In the genomic region with DNA sequence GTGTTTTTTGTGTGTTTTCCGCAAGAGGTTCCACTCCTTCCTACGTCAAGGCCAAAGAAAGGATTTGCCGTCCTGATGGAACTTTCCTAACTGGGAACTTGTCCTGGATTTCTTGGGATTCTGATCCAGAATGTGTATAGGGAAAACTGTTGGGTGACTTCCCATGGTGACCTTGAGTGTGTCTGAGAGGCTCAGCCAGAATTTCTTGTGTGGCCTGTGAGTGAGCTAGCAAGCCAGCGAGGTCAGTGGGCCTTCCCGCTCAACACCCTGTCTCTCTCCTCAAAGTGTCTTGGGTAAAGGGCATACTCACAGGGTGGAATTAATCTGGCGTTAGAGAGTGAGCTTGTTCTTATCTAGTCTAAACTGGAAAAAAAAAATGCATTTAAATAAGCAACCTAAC, we compare ENCODE assay signal across 15 cellular contexts. TPM values are rescaled to one million over a fixed set of nuclear protein-coding genes. Genes with fewer than 3 reads are reported as not detected.
DNase-seq lines count a peak whose midpoint lies in the region; ATAC-seq, FAIRE-seq and TF ChIP-seq lines count a peak whose summit lies in the region.
"Had no signal": no experiment of that assay in that cellular context is flagged by ENCODE, and none has a peak within 500 bp of the region (broad histone marks: within the 10 kb centered on the region; RNA-seq: fewer than 3 reads in every experiment).

No MANE protein-coding gene starts in this region.

- peak; percentile 63 for ATAC-seq in body of pancreas
- ATAC-seq in left ventricle myocardium superior: peak; percentile 71
- ATAC-seq in pancreas: peak; percentile 66 to 85 (median 75)
- ATAC-seq: foreskin keratinocyte had no signal

- H3K27me3 ChIP-seq in body of pancreas (no peaks in the 10 kb centered on the region), pancreas (no peaks in the 10 kb centered on the region)
- H3K27me3 ChIP-seq: foreskin keratinocyte had no signal

- TF ChIP-seq POLR2A in body of pancreas (IDR thresholded peaks at IDR 0.05): no peak

- H3K27ac ChIP-seq in body of pancreas: peak overlapping the region in 3 of 4 donors; percentile 48 to 53 (median 49)
- H3K27ac ChIP-seq in pancreas: peak overlapping the region in 3 of 4 donors; percentile 29 to 52 (median 42)
- peak overlapping the region; percentile 53 for H3K27ac ChIP-seq in urinary bladder (ENCODE audit: low read depth)
- H3K27ac ChIP-seq: foreskin keratinocyte had no signal

- in situ Hi-C loops in GM13977 (cut with MboI; ENCODE audit: low pct_unique_long_range_greater_than_20kb, low sequenced_read_pairs, unreplicated experiment): no loop called here

- peak; percentile 33 to 57 (median 48) for DNase-seq in body of pancreas
- no peak for DNase-seq in left ventricle myocardium superior
- peak in 2 of 6 donors; percentile 31 to 51 for DNase-seq in pancreas
- no peak for DNase-seq in frontal cortex (ENCODE audit: low spot score in 2 of 2)
- no peak for DNase-seq in SHP77 (lab: John Stamatoyannopoulos, UW)
- no peak for DNase-seq in GM13977 (ENCODE audit: low spot score)
- no peak for DNase-seq in NCI-H345 (lab: John Stamatoyannopoulos, UW)
- DNase-seq: activated CD4-positive, alpha-beta T cell treated with anti-CD3 and anti-CD28 coated beads, Interleukin-2, amount 50 U/mL, for 4 hours; activated gamma-delta T cell treated with Interleukin-2 at 50 U/mL for 16 hours; NCI-H2171 treated with DMSO at 0.1 percent for 48 hours; substantia nigra had no signal

- intact Hi-C loops in body of pancreas (cut with DNase I) (no loop called here), left ventricle myocardium superior (cut with micrococcal nuclease) (no loop called here), pancreas (cut with DNase I) (no loop called here)

- FAIRE-seq in pancreas (lab: Jason Lieb, UNC) (no peak), frontal cortex (lab: Jason Lieb, UNC) (no peak)
- FAIRE-seq: colon had no signal

- no peak overlapping the region for H3K4me3 ChIP-seq in body of pancreas
- no peak overlapping the region for H3K4me3 ChIP-seq in pancreas
- H3K4me3 ChIP-seq in urinary bladder (ENCODE audit: low read depth, low read length): no peak overlapping the region
- H3K4me3 ChIP-seq: lung had no signal

- H3K9me3 ChIP-seq in body of pancreas: no peaks in the 10 kb centered on the region
- no peaks in the 10 kb centered on the region for H3K9me3 ChIP-seq in pancreas

- TF ChIP-seq CTCF in body of pancreas (IDR thresholded peaks at IDR 0.05): no peak
- TF ChIP-seq CTCF in pancreas (IDR thresholded peaks at IDR 0.05): no peak
- TF ChIP-seq CTCF in GM13977 (IDR thresholded peaks at IDR 0.05; ENCODE audit: extremely low read depth, insufficient read depth, missing control alignments): no peak

- 34 to 40% methylated on average over 6 of the region's 6 CpGs for WGBS in body of pancreas, 2 donors
- whole genome bisulfite sequencing in pancreas, 2 donors: 24 to 29% methylated on average over 6 of the region's 6 CpGs
- WGBS in urinary bladder: 41% methylated on average over 6 of the region's 6 CpGs

- no peaks in the 10 kb centered on the region for H3K36me3 ChIP-seq in body of pancreas (replicated peaks in 1 of 2; ENCODE audit: insufficient read depth in 1 of 2, low read depth in 2 of 2)
- H3K36me3 ChIP-seq in pancreas: no peaks in the 10 kb centered on the region
- H3K36me3 ChIP-seq in urinary bladder (ENCODE audit: insufficient read depth): no peaks in the 10 kb centered on the region

- H3K4me1 ChIP-seq in body of pancreas: peaks cover 50% of the 10 kb centered on the region
- H3K4me1 ChIP-seq in pancreas: peaks cover 17 to 32% (median 29%) of the 10 kb centered on the region in 3 donors
- peaks cover 3% of the 10 kb centered on the region for H3K4me1 ChIP-seq in urinary bladder (ENCODE audit: insufficient read depth)

RNA-seq across cellular contexts. Expression of gene ZNRF3, which starts 20.3 kb away (rescaled TPM):
- 1 to 10 TPM; 7.8 to 8.6 TPM for total RNA-seq in body of pancreas
- total RNA-seq in left ventricle myocardium superior: 6.9 TPM
- 1 to 10 TPM; 3.0 to 6.8 (median 4.9) TPM for total RNA-seq in pancreas
- polyA plus RNA-seq in pancreas: 1 to 10 TPM; 2.4 to 3.1 TPM
- 7.4 TPM for total RNA-seq in urinary bladder
- 8.7 TPM for polyA plus RNA-seq in urinary bladder
- 7.3 TPM for total RNA-seq in frontal cortex

Comparison
In these comparisons a context has a peak if more than half of its experiments do, and no peak if none do; other contexts are left out.
1. DNase-seq: peak in body of pancreas (4 of 4); none in left ventricle myocardium superior (single experiment), frontal cortex (0 of 2), SHP77 (0 of 2), GM13977 (single experiment) and NCI-H345 (single experiment).
2. Peak in every context shown above with its lines, with median percentiles within 50 percentile points of each other: ATAC-seq and H3K27ac ChIP-seq.